Comparison of ENCODE assay signal across 8 cellular contexts in the genomic region with DNA sequence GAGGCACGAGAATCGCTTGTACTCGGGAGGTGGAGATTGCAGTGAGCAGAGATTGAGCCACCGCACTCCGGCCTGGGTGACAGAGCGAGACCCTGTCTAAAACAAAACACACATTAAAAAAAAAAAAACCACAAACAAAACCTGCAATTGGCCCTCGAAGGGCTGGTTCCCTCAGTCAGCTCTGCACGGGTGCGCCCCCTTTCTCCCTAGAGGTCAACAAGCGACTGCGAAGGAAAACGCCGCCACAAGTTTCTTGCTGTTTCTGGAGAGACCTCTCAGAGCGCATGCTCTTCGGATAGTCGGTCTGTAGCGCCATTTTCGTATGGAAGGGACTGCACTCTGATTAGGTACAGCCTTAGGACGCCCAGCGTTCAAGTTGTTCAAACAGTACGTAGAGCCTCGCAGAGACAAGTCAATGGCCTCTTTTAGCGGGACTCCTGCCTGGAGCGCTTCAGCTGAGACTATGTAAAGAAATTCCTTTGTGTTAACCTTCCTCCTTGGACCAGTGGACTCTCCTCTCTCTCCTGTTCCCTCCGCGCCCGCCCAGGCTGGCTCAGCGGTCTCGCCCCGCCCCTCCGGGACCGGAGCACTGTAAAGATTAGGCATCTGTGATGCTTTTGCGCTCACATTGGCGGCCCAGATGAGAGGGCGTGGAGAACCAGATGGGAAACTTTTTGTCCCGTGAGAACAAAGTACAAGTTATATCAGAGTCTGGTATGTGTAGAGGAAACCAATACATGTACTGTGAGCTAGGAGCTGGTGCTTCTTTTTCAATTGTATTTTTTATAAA. TPM values are rescaled to one million over a fixed set of nuclear protein-coding genes. Genes with fewer than 3 reads are reported as not detected.
DNase-seq lines count a peak whose midpoint lies in the region; ATAC-seq and TF ChIP-seq lines count a peak whose summit lies in the region.

No MANE protein-coding gene starts in this region.

- DNase-seq in Ammon's horn (ENCODE audit: low spot score) (peak; percentile 92), NCI-H446 (lab: John Stamatoyannopoulos, UW) (peak; percentile 78 to 88), chondrocyte (ENCODE audit: low spot score) (no peak), kidney epithelial cell (ENCODE audit: low read depth) (peak; percentile 65)
- DNase-seq in stimulated activated CD4-positive, alpha-beta T cell treated with anti-CD3 and anti-CD28 coated beads, Interleukin-15, amount 100 ng/mL, for 24 hours = peak; percentile 94

- H3K4me3 Mint-ChIP-seq in chondrocyte (ENCODE audit: unreplicated experiment) = peak overlapping the region; percentile 86

- no peaks in the 10 kb centered on the region for H3K36me3 Mint-ChIP-seq in chondrocyte (ENCODE audit: low read depth)

- H3K4me3 ChIP-seq in kidney epithelial cell (ENCODE audit: low read depth, low read length) = peak overlapping the region; percentile 64

- ATAC-seq in GM19035 (IDR thresholded peaks at IDR 0.05; ENCODE audit: unreplicated experiment) = peak; percentile 55
- ATAC-seq in HG03342 (IDR thresholded peaks at IDR 0.05; ENCODE audit: unreplicated experiment) = peak; percentile 57
- peak; percentile 76 to 77 for ATAC-seq in activated CD4-positive, CD25-positive, alpha-beta regulatory T cell treated with anti-CD3 and anti-CD28 coated beads, Interleukin-2, amount 50 U/mL, for 24 hours

- TF ChIP-seq CTCF in chondrocyte (IDR thresholded peaks at IDR 0.05) (peak; percentile 51), kidney epithelial cell (IDR thresholded peaks at IDR 0.05; ENCODE audit: insufficient read depth, low read length, poor library complexity, severe bottlenecking) (peak; percentile 36)

- no peaks in the 10 kb centered on the region for H3K27me3 ChIP-seq in kidney epithelial cell (ENCODE audit: control insufficient read depth, insufficient read depth, low read length)

- H3K4me1 Mint-ChIP-seq in chondrocyte (ENCODE audit: low read depth) = peaks cover 31% of the 10 kb centered on the region

- H3K9me3 Mint-ChIP-seq in chondrocyte (ENCODE audit: low read depth) = no peaks in the 10 kb centered on the region

- no peaks in the 10 kb centered on the region for H3K27me3 Mint-ChIP-seq in chondrocyte (ENCODE audit: low read depth)

- H3K36me3 ChIP-seq in kidney epithelial cell (ENCODE audit: control insufficient read depth, insufficient read depth, low read length) = no peaks in the 10 kb centered on the region

- peak overlapping the region; percentile 91 for H3K27ac Mint-ChIP-seq in chondrocyte (ENCODE audit: unreplicated experiment)

RNA-seq across cellular contexts. Expression of a gene that starts 1.0 kb away (rescaled TPM):
- total RNA-seq in chondrocyte (1.4 to 2.3 TPM (median 1.5 TPM) in 3 replicates), kidney epithelial cell (5.4 and 8.7 TPM in 2 replicates)
